Comparison of ENCODE assay signal across 8 cellular contexts in the genomic region with DNA sequence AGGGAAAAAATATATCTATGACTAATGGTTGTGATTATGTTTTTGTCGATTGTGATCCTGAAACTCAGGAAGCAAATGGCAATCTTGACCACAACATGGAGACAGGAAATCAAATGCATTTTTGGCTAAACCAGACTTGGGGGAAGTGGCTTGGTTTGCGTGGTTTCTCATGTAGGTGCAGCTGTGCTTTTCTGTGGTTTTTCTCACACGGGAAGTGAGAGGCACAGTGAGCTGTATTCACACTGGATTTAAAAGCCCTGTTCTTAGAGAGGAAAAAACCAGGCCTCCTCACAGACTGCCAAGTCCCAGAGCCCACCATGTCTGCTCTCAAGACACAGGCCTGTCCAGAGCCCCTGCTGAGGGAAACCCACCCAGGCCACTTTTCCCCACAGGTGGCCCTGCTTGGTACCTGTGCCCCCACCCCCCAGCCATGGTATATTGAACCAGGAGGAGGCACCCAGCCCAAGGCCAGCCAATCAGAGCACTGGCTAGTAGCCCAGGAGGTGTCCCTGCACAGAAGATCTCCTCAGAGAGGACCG. TPM values are rescaled to one million over a fixed set of nuclear protein-coding genes. Genes with fewer than 3 reads are reported as not detected.
DNase-seq lines count a peak whose midpoint lies in the region; ATAC-seq and TF ChIP-seq lines count a peak whose summit lies in the region.

No MANE protein-coding gene starts in this region.

- WGBS in tibial nerve, 2 donors: 31 to 41% methylated on average over 4 of the region's 4 CpGs

- no peak for TF ChIP-seq EP300 in tibial nerve (IDR thresholded peaks at IDR 0.05)

- H3K4me3 ChIP-seq in ascending aorta (peak overlapping the region in 1 of 2 donors; percentile 20), left lung (no peak overlapping the region), tibial nerve (no peak overlapping the region)

- intact Hi-C loops in ascending aorta (cut with DNase I) (no loop called here), left lung (cut with DNase I) (no loop called here)

- no peak for TF ChIP-seq POLR2A in tibial nerve (IDR thresholded peaks at IDR 0.05)

- TF ChIP-seq CTCF in ascending aorta (IDR thresholded peaks at IDR 0.05) (no peak), left lung (IDR thresholded peaks at IDR 0.05) (no peak), tibial nerve (IDR thresholded peaks at IDR 0.05) (no peak)

- H3K27ac ChIP-seq in ascending aorta (peak overlapping the region; percentile 72 to 80), left lung (peak overlapping the region; percentile 51 to 57), tibial nerve (peak overlapping the region in 3 of 4 donors; percentile 40 to 80 (median 79))

- ATAC-seq in HG03103 (IDR thresholded peaks at IDR 0.05; ENCODE audit: low read depth, unreplicated experiment) (peak; percentile 93), left lung (peak; percentile 35)

- DNase-seq in activated naive CD4-positive, alpha-beta T cell treated with Interleukin-2 at 50 U/mL for 16 hours: peak; percentile 49
- DNase-seq in activated naive CD4-positive, alpha-beta T cell treated with anti-CD3 and anti-CD28 coated beads, Interleukin-2, amount 50 U/mL, for 16 hours: no peak
- DNase-seq in SKM-1 (lab: John Stamatoyannopoulos, UW; ENCODE audit: unreplicated experiment) (peak; percentile 41), ascending aorta (ENCODE audit: low spot score in 2 of 2) (no peak), left lung (no peak), tibial nerve (ENCODE audit: low spot score in 2 of 2) (no peak), NCI-H2171 treated with DMSO at 0.1 percent for 48 hours (lab: John Stamatoyannopoulos, UW) (no peak)

- H3K36me3 ChIP-seq in ascending aorta (no peaks in the 10 kb centered on the region), left lung (no peaks in the 10 kb centered on the region), tibial nerve (peaks cover 0 to 23% (median 0%) of the 10 kb centered on the region in 3 donors)

- H3K4me1 ChIP-seq in ascending aorta: peaks cover 10 to 18% of the 10 kb centered on the region in 2 donors
- peaks cover 14 to 27% of the 10 kb centered on the region in 2 donors for H3K4me1 ChIP-seq in left lung
- peaks cover 0 to 30% (median 25%) of the 10 kb centered on the region in 4 donors for H3K4me1 ChIP-seq in tibial nerve

- H3K9me3 ChIP-seq in ascending aorta (no peaks in the 10 kb centered on the region), left lung (no peaks in the 10 kb centered on the region), tibial nerve (no peaks in the 10 kb centered on the region)

- H3K27me3 ChIP-seq in ascending aorta (no peaks in the 10 kb centered on the region), left lung (no peaks in the 10 kb centered on the region), tibial nerve (no peaks in the 10 kb centered on the region)

RNA-seq across cellular contexts. Expression of gene BTD, which starts 46.2 kb away (rescaled TPM):
- total RNA-seq in ascending aorta (11.8 TPM), left lung (10 to 100 TPM; 16.3 to 21.2 TPM), tibial nerve (10 to 100 TPM; 14.4 to 50.0 (median 40.2) TPM)

RNA-seq across cellular contexts. Expression of gene HACL1, which starts 46.3 kb away (rescaled TPM):
- total RNA-seq in ascending aorta (13.8 TPM), left lung (10 to 100 TPM; 15.5 to 15.6 TPM), tibial nerve (10 to 100 TPM; 19.0 to 33.3 (median 24.2) TPM)

Comparison
In these comparisons a context has a peak if more than half of its experiments do, and no peak if none do; other contexts are left out.
1. DNase-seq: peak in activated naive CD4-positive, alpha-beta T cell treated with Interleukin-2 at 50 U/mL for 16 hours (single experiment) and SKM-1 (single experiment); none in activated naive CD4-positive, alpha-beta T cell treated with anti-CD3 and anti-CD28 coated beads, Interleukin-2, amount 50 U/mL, for 16 hours (single experiment), ascending aorta (0 of 2), left lung (0 of 2), tibial nerve (0 of 2) and NCI-H2171 treated with DMSO at 0.1 percent for 48 hours (single experiment).
2. Peak in every context shown above with its lines, with median percentiles within 50 percentile points of each other: H3K27ac ChIP-seq.